In the genomic region with DNA sequence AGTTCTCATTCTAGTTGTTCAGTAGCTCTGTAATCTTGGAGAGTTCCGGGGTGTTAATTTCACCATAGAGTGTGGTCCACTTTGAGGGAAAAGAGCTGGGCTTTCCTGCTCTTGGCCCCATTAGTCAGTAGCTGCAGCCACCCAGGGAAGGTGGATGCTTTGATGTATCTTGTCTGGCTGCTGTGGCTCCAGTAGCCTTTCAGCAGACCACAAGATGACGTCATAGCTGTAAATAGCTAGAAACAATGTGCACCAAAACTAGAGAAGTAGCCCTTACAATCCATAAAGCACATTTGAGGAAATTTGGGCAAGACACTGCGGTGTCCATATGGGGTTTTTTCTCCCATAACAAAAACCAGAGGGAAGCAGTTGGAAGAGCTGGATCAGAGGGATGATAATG, we compare ENCODE assay signal across 19 cellular contexts.
"Had no signal": no experiment of that assay in that cellular context is flagged by ENCODE, and none has a peak within 500 bp of the region (broad histone marks: within the 10 kb centered on the region; RNA-seq: fewer than 3 reads in every experiment).

No MANE protein-coding gene starts in this region.

- H3K9me3 ChIP-seq: esophagus muscularis mucosa, prostate gland, stomach, testis, upper lobe of left lung had no signal

- H3K4me3 ChIP-seq: coronary artery, esophagus muscularis mucosa, prostate gland, stomach, testis, upper lobe of left lung had no signal

- H3K4me1 ChIP-seq: esophagus muscularis mucosa, prostate gland, stomach, testis, upper lobe of left lung had no signal

- DNase-seq: activated B cell treated with CpG ODN at 0.5 μM for 24 hours; activated CD4-positive, alpha-beta T cell treated with anti-CD3 and anti-CD28 coated beads for 48 hours; activated CD8-positive, alpha-beta memory T cell treated with anti-CD3 and anti-CD28 coated beads, Interleukin-2, amount 50 U/mL, for 48 hours; activated CD8-positive, alpha-beta T cell treated with anti-CD3 and anti-CD28 coated beads, Interleukin-2, amount 10 ng/mL, durations not matched to agents 7 days and 5 days; activated gamma-delta T cell treated with Interleukin-2 at 50 U/mL for 16 hours; activated naive CD8-positive, alpha-beta T cell treated with anti-CD3 and anti-CD28 coated beads for 36 hours; central memory CD4-positive, alpha-beta T cell; hippocampal formation; mesendoderm; nephron progenitor cell; occipital lobe; right cardiac atrium; stomach; T-helper 17 cell; testis; upper lobe of left lung had no signal

- H3K27ac ChIP-seq: coronary artery, esophagus muscularis mucosa, prostate gland, stomach, testis, upper lobe of left lung had no signal

- H3K36me3 ChIP-seq: esophagus muscularis mucosa, prostate gland, stomach, upper lobe of left lung had no signal

- H3K27me3 ChIP-seq: esophagus muscularis mucosa, stomach, testis, upper lobe of left lung had no signal
